ENCODE assay signal across 8 cellular contexts in the genomic region with DNA sequence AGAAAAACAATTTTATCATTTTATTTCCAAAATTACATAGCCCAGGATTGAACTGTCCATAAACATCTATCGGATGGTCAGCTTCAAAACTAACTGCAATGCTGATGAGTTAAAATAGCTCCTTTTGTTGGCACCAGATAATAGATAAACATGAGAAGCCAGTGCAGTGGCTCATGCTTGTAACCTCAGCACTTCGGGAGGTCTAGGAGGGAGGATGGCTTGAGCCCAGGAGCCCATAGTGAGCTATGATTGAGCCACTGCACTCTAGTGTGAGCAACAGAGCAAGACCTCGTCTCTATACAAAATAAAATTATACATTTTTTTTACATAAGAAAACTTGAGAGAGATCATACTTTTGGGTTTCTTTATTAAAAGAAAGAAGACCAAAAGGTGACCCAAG. TPM values are rescaled to one million over a fixed set of nuclear protein-coding genes. Genes with fewer than 3 reads are reported as not detected.
DNase-seq lines count a peak whose midpoint lies in the region; ATAC-seq and TF ChIP-seq lines count a peak whose summit lies in the region.

No MANE protein-coding gene starts in this region.

- H2AFZ ChIP-seq in IMR-90 (replicated peaks; ENCODE audit: low read length, poor library complexity): no peak overlapping the region

- BruUV-seq in IMR-90 (replicated peaks; lab: Mats Ljungman, UMichigan): no TSS peak

- TF ChIP-seq POLR2A in IMR-90 (IDR thresholded peaks at IDR 0.05; ENCODE audit: low read depth, low read length): no peak

- H4K5ac ChIP-seq in IMR-90 (ENCODE audit: low read depth, low read length): peak overlapping the region; percentile 27; the same call in 1 of the 2 replicates

- POLR2A ChIA-PET in IMR-90 (lab: Charles Lee; ENCODE audit: unreplicated experiment): no interaction called here

- no peaks in the 10 kb centered on the region for H4K20me1 ChIP-seq in IMR-90 (ENCODE audit: insufficient read depth, low read length)

- H3K4me3 Mint-ChIP-seq in central memory CD8-positive, alpha-beta T cell: peak overlapping the region; percentile 84

- H3K79me1 ChIP-seq in IMR-90 (ENCODE audit: low read depth in 1 of 2, low read length in 2 of 2): no peaks in the 10 kb centered on the region; a peak in 1 of 4 replicates

- peak overlapping the region; percentile 88 for H3K27ac ChIP-seq in IMR-90 (ENCODE audit: insufficient read depth, low read length)

- H3K23ac ChIP-seq in IMR-90 (ENCODE audit: low read depth, low read length): peak overlapping the region; percentile 26; the same call in 1 of the 2 replicates

- no peak overlapping the region for H2AK9ac ChIP-seq in IMR-90 (replicated peaks; ENCODE audit: low read depth, low read length, poor library complexity)

- H3K27me3 Mint-ChIP-seq in central memory CD8-positive, alpha-beta T cell: no peaks in the 10 kb centered on the region

- dilution Hi-C loops in IMR-90 (cut with HindIII; ENCODE audit: low sequenced_read_pairs, unreplicated experiment): no loop called here

- no CpG with 5 or more reads among the region's 3 CpGs for WGBS in IMR-90 (ENCODE audit: extremely low coverage in 2 of 2, insufficient read length in 1 of 2), 2 experiments

- peak overlapping the region; percentile 81 for H2BK120ac ChIP-seq in IMR-90 (ENCODE audit: low read depth, low read length)

- H3K4me1 Mint-ChIP-seq in central memory CD8-positive, alpha-beta T cell: peaks cover 13% of the 10 kb centered on the region

- peaks cover 3% of the 10 kb centered on the region for H3K36me3 Mint-ChIP-seq in central memory CD8-positive, alpha-beta T cell (ENCODE audit: insufficient read depth)

- no peaks in the 10 kb centered on the region for H3K9me3 Mint-ChIP-seq in central memory CD8-positive, alpha-beta T cell

- H3K4me3 ChIP-seq in IMR-90 (ENCODE audit: insufficient read depth, low read depth, low read length): no peak overlapping the region
- H3K4me3 ChIP-seq in mononuclear cell (ENCODE audit: low read length): peak overlapping the region; percentile 45

- H2BK15ac ChIP-seq in IMR-90 (ENCODE audit: low read depth, low read length): no peak overlapping the region; the same call in 2 of the 3 replicates

- H3K9ac ChIP-seq in IMR-90 (ENCODE audit: low read depth, low read length): peak overlapping the region; percentile 7; the same call in 1 of the 2 replicates

- 0 out of 2 replicates have a peak overlapping the region, but pooled peaks have one; percentile 10 for H2AK5ac ChIP-seq in IMR-90 (ENCODE audit: low read depth, low read length)

- intact Hi-C loops in IMR-90 (cut with micrococcal nuclease): loop anchor here (1.0 to 10.0 kb wide), 3 partner anchors 35 to 328 kb away; a partner anchor contains a TSS

- peak overlapping the region; percentile 29 for H3K4me2 ChIP-seq in IMR-90 (ENCODE audit: low read depth, low read length)

- H2BK20ac ChIP-seq in IMR-90 (ENCODE audit: low read depth, low read length): peak overlapping the region; percentile 47; the same call in 1 of the 2 replicates

- H3K14ac ChIP-seq in IMR-90 (replicated peaks; ENCODE audit: low read depth, low read length): peak overlapping the region; percentile 53; the same call in 1 of the 2 replicates

- DNase-seq in COLO668 (lab: John Stamatoyannopoulos, UW; ENCODE audit: unreplicated experiment): peak; percentile 20
- peak; percentile 67 for DNase-seq in IMR-90
- no peak for DNase-seq in central memory CD8-positive, alpha-beta T cell (ENCODE audit: low spot score in 2 of 2)
- no peak for DNase-seq in superior temporal gyrus (ENCODE audit: extremely low spot score)
- DNase-seq in NCI-H128 (lab: John Stamatoyannopoulos, UW; ENCODE audit: unreplicated experiment): no peak
- DNase-seq in D341Med (ENCODE audit: low spot score): no peak

- no peaks in the 10 kb centered on the region for H3K36me3 ChIP-seq in IMR-90 (ENCODE audit: control insufficient read depth, insufficient read depth, low read length)

- H4K91ac ChIP-seq in IMR-90 (ENCODE audit: insufficient read depth, low read depth, low read length): peak overlapping the region; percentile 26; the same call in 1 of the 2 replicates

- no peak for TF ChIP-seq RAD21 in IMR-90 (IDR thresholded peaks at IDR 0.05; ENCODE audit: low read length)

- in situ Hi-C loops in IMR-90 (cut with MboI; ENCODE audit: low sequenced_read_pairs): no loop called here

- H3K56ac ChIP-seq in IMR-90 (ENCODE audit: extremely low read depth, insufficient read depth, low read length): peak overlapping the region; percentile 17; the same call in 1 of the 2 replicates

- 0 out of 2 replicates have a peak, but pooled peaks cover 2% of the 10 kb centered on the region for H3K9me1 ChIP-seq in IMR-90 (ENCODE audit: insufficient read depth, low read length)

- H3K9me3 ChIP-seq in IMR-90 (ENCODE audit: control insufficient read depth, insufficient read depth, low read length) (no peaks in the 10 kb centered on the region), mononuclear cell (ENCODE audit: low read depth, low read length) (no peaks in the 10 kb centered on the region)

- peak overlapping the region; percentile 65 for H3K4ac ChIP-seq in IMR-90 (ENCODE audit: low read depth, low read length)

- ATAC-seq in IMR-90 (ENCODE audit: low read depth) (peak; percentile 56), HG03354 (IDR thresholded peaks at IDR 0.05; ENCODE audit: poor library complexity, severe bottlenecking, unreplicated experiment) (no peak)
- no peak for ATAC-seq in central memory CD8-positive, alpha-beta T cell (replicated peaks; ENCODE audit: extremely low read depth, poor library complexity, severe bottlenecking)

- H3K18ac ChIP-seq in IMR-90 (ENCODE audit: low read depth, low read length): peak overlapping the region; percentile 30

- no peak for TF ChIP-seq CTCF in IMR-90 (conservative IDR thresholded peaks at IDR 0.05; ENCODE audit: low read depth, low read length)

- CTCF ChIA-PET in IMR-90 (lab: Yijun Ruan, JAX): no interaction called here

- H3K4me1 ChIP-seq in IMR-90 (ENCODE audit: control insufficient read depth, insufficient read depth, low read length): peaks cover 23% of the 10 kb centered on the region
- peaks cover 21% of the 10 kb centered on the region for H3K4me1 ChIP-seq in mononuclear cell (ENCODE audit: insufficient read depth, low read length)

- peak overlapping the region; percentile 77 for H2BK5ac ChIP-seq in IMR-90 (ENCODE audit: low read depth, low read length, poor library complexity, severe bottlenecking)

- H3K27ac Mint-ChIP-seq in central memory CD8-positive, alpha-beta T cell (ENCODE audit: low read depth): peak overlapping the region; percentile 78

- peak overlapping the region; percentile 61 to 65 for H4K8ac ChIP-seq in IMR-90 (ENCODE audit: low read depth in 2 of 2, low read length in 2 of 2)

- H3K27me3 ChIP-seq in IMR-90 (ENCODE audit: control insufficient read depth, insufficient read depth, low read length) (no peaks in the 10 kb centered on the region), mononuclear cell (ENCODE audit: insufficient read depth, low read length) (no peaks in the 10 kb centered on the region)

TF ChIP-seq in IMR-90, 13 proteins besides CTCF, POLR2A, EP300 and RAD21:
- TF ChIP-seq BHLHE40 (IDR thresholded peaks at IDR 0.05; ENCODE audit: low read depth, low read length): no peak
- TF ChIP-seq, protein P1, sequence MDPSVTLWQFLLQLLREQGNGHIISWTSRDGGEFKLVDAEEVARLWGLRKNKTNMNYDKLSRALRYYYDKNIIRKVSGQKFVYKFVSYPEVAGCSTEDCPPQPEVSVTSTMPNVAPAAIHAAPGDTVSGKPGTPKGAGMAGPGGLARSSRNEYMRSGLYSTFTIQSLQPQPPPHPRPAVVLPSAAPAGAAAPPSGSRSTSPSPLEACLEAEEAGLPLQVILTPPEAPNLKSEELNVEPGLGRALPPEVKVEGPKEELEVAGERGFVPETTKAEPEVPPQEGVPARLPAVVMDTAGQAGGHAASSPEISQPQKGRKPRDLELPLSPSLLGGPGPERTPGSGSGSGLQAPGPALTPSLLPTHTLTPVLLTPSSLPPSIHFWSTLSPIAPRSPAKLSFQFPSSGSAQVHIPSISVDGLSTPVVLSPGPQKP (IDR thresholded peaks at IDR 0.05; ENCODE audit: borderline replicate concordance, low read depth, low read length): no peak
- no peak for TF ChIP-seq RFX5 (IDR thresholded peaks at IDR 0.05; ENCODE audit: low read depth, low read length)
- no peak for TF ChIP-seq SMC3 (IDR thresholded peaks at IDR 0.05; ENCODE audit: low read depth, low read length)
- no peak for TF ChIP-seq MXI1 (IDR thresholded peaks at IDR 0.05; ENCODE audit: borderline replicate concordance, low read depth, low read length)
- TF ChIP-seq FOS (IDR thresholded peaks at IDR 0.05; ENCODE audit: low read depth, low read length): no peak
- TF ChIP-seq, protein P2, sequence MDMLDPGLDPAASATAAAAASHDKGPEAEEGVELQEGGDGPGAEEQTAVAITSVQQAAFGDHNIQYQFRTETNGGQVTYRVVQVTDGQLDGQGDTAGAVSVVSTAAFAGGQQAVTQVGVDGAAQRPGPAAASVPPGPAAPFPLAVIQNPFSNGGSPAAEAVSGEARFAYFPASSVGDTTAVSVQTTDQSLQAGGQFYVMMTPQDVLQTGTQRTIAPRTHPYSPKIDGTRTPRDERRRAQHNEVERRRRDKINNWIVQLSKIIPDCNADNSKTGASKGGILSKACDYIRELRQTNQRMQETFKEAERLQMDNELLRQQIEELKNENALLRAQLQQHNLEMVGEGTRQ (IDR thresholded peaks at IDR 0.05; ENCODE audit: low read depth, low read length): no peak
- no peak for TF ChIP-seq MAZ (IDR thresholded peaks at IDR 0.05; ENCODE audit: borderline replicate concordance, low read depth, low read length)
- no peak for TF ChIP-seq NFE2L2 (IDR thresholded peaks at IDR 0.05; ENCODE audit: low read depth, low read length)
- no peak for TF ChIP-seq CHD1 (IDR thresholded peaks at IDR 0.05; ENCODE audit: low read depth, low read length)
- no peak for TF ChIP-seq MAFK (IDR thresholded peaks at IDR 0.05; ENCODE audit: low read depth, low read length)
- TF ChIP-seq RCOR1 (IDR thresholded peaks at IDR 0.05; ENCODE audit: insufficient replicate concordance, low read length): no peak
- TF ChIP-seq CEBPB (IDR thresholded peaks at IDR 0.05; ENCODE audit: low read depth, low read length): no peak

RNA-seq across cellular contexts. Expression of a gene that starts 34.6 kb away (rescaled TPM):
- total RNA-seq in IMR-90 (2012; rRNA removed) (4.7 and 5.4 TPM in 2 replicates), mononuclear cell (25.1 TPM)
- polyA plus RNA-seq in IMR-90 (2012; rRNA removed): 4.7 and 5.5 TPM in 2 replicates
- polyA plus RNA-seq in IMR-90 (2012; cell fraction: cytosol; rRNA removed): 8.4 and 12.8 TPM in 2 replicates
- 24.6 and 26.9 TPM in 2 replicates for polyA plus RNA-seq in IMR-90 (2012; cell fraction: nucleus; rRNA removed; ENCODE audit: low replicate concordance)

RNA-seq across cellular contexts. Expression of a gene that starts 38.6 kb away (rescaled TPM):
- 13.8 and 22.5 TPM in 2 replicates for total RNA-seq in IMR-90 (2012; rRNA removed)
- 18.9 and 19.9 TPM in 2 replicates for polyA plus RNA-seq in IMR-90 (2012; rRNA removed)
- 9.7 and 11.8 TPM in 2 replicates for polyA plus RNA-seq in IMR-90 (2012; cell fraction: cytosol; rRNA removed)
- polyA plus RNA-seq in IMR-90 (2012; cell fraction: nucleus; rRNA removed; ENCODE audit: low replicate concordance): 35.3 and 50.2 TPM in 2 replicates
- total RNA-seq in mononuclear cell: 30.7 TPM

Comparison
In these comparisons a context has a peak if more than half of its experiments do, and no peak if none do; other contexts are left out.
1. DNase-seq: peak in COLO668 (single experiment) and IMR-90 (single experiment); none in central memory CD8-positive, alpha-beta T cell (0 of 2), superior temporal gyrus (single experiment), NCI-H128 (single experiment) and D341Med (single experiment).